8 cellular contexts compared by ENCODE assay signal in the genomic region with DNA sequence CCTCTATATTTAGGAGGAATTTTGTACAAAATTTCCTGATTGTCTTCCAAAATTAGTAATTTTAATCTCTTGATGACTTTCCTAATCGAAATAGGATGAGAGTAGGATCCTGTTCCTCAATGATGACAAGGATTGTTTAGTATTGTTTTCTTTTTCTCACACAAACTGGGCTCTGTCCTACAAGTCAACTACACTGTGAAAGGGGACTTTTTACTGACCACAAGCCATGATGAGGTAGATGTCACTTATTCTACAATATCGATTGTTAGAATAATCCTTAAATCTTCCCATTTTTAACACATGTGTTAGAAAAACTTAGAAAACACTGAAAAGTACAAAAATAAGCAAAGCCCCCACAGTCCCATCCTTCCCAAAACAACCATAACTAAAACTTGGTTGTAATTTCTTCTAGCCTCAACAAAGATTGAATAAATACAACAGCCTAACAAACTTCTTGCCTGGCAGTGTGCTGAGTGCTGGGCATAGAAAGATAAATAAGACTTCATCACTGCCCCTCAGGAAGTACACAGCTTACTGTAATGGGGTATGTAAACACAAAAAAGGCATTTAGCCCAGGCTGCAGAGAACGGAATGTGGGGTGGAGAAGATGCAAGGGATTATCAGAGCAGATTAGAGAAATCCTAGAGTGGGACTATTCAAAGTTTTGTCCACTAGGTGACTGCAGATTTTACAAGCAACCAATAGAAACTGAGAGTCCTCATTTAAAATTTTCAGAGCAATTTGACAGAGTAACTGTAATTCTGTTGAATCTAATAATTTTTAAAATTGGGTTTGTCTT. TPM values are rescaled to one million over a fixed set of nuclear protein-coding genes. Genes with fewer than 3 reads are reported as not detected.
A peak's percentile ranks its signal among the peaks of the same experiment; 100 is the strongest.
DNase-seq lines count a peak whose midpoint lies in the region; ATAC-seq and TF ChIP-seq lines count a peak whose summit lies in the region.

No MANE protein-coding gene starts in this region.

- no peak overlapping the region for H3K4me3 Mint-ChIP-seq in naive thymus-derived CD4-positive, alpha-beta T cell
- no peak overlapping the region for H3K4me3 Mint-ChIP-seq in activated T-helper 1 cell treated with anti-CD3 and anti-CD28 coated beads, Interleukin-12 subunit alpha, Interleukin-12 subunit beta, Interleukin-2, Interleukin-4 antibody, amounts not matched to agents 30 ng/mL and 10 ng/mL and 1 ng/mL, durations not matched to agents 14 hours and 24 hours and 36 hours

- H3K27me3 Mint-ChIP-seq in naive thymus-derived CD4-positive, alpha-beta T cell, result peaks cover 0 to 6% (median 0%) of the 10 kb centered on the region in 5 donors
- peaks cover 5% of the 10 kb centered on the region for H3K27me3 Mint-ChIP-seq in activated T-helper 1 cell treated with anti-CD3 and anti-CD28 coated beads, Interleukin-12 subunit alpha, Interleukin-12 subunit beta, Interleukin-2, Interleukin-4 antibody, amounts not matched to agents 30 ng/mL and 10 ng/mL and 1 ng/mL, durations not matched to agents 14 hours and 24 hours and 36 hours (ENCODE audit: insufficient read depth)

- peak overlapping the region; percentile 44 to 88 (median 72) for H3K27ac ChIP-seq in body of pancreas
- H3K27ac ChIP-seq in naive thymus-derived CD4-positive, alpha-beta T cell (ENCODE audit: low read depth, low read length), result no peak overlapping the region

- CTCF ChIA-PET in naive thymus-derived CD4-positive, alpha-beta T cell (lab: Charles Lee), result no interaction called here

- POLR2A ChIA-PET in naive thymus-derived CD4-positive, alpha-beta T cell (lab: Charles Lee), result no interaction called here

- intact Hi-C loops in body of pancreas (cut with DNase I), result no loop called here
- intact Hi-C loops in naive thymus-derived CD4-positive, alpha-beta T cell (cut with micrococcal nuclease), result loop anchor here (5.0 kb wide), 1 partner anchor 35 kb away; the partner anchor contains the start of gene TSC22D2 (in 2 of the 2)
- intact Hi-C loops in activated T-helper 1 cell treated with anti-CD3 and anti-CD28 coated beads, Interleukin-12 subunit alpha, Interleukin-12 subunit beta, Interleukin-2, Interleukin-4 antibody, amounts not matched to agents 30 ng/mL and 10 ng/mL and 1 ng/mL, durations not matched to agents 14 hours and 24 hours and 36 hours (cut with micrococcal nuclease), result no loop called here

- peaks cover 0 to 7% (median 0%) of the 10 kb centered on the region in 7 donors for H3K4me1 Mint-ChIP-seq in naive thymus-derived CD4-positive, alpha-beta T cell
- H3K4me1 Mint-ChIP-seq in activated T-helper 1 cell treated with anti-CD3 and anti-CD28 coated beads, Interleukin-12 subunit alpha, Interleukin-12 subunit beta, Interleukin-2, Interleukin-4 antibody, amounts not matched to agents 30 ng/mL and 10 ng/mL and 1 ng/mL, durations not matched to agents 14 hours and 24 hours and 36 hours (ENCODE audit: low read depth), result peaks cover 5% of the 10 kb centered on the region

- no peaks in the 10 kb centered on the region for H3K36me3 ChIP-seq in body of pancreas (replicated peaks in 1 of 2; ENCODE audit: insufficient read depth in 1 of 2, low read depth in 2 of 2)
- no peaks in the 10 kb centered on the region for H3K36me3 ChIP-seq in naive thymus-derived CD4-positive, alpha-beta T cell (ENCODE audit: control insufficient read depth in 2 of 3, insufficient read depth in 3 of 3, low read length in 3 of 3)

- DNase-seq in EH (ENCODE audit: low read depth) (peak; percentile 62), body of pancreas (no peak), NCI-H2107 (lab: John Stamatoyannopoulos, UW) (no peak), NCI-H510A treated with DMSO at 0.1 percent for 48 hours (lab: John Stamatoyannopoulos, UW) (no peak)
- no peak for DNase-seq in naive thymus-derived CD4-positive, alpha-beta T cell
- DNase-seq in activated T-helper 1 cell treated with anti-CD3 and anti-CD28 coated beads, Interleukin-12 subunit alpha, Interleukin-12 subunit beta, Interleukin-2, Interleukin-4 antibody, amounts not matched to agents 30 ng/mL and 10 ng/mL and 1 ng/mL, durations not matched to agents 14 hours and 24 hours and 36 hours (ENCODE audit: low spot score), result no peak

- peaks cover 19% of the 10 kb centered on the region for H3K4me1 ChIP-seq in body of pancreas
- no peaks in the 10 kb centered on the region for H3K4me1 ChIP-seq in naive thymus-derived CD4-positive, alpha-beta T cell (ENCODE audit: control insufficient read depth in 2 of 2, insufficient read depth in 2 of 2, low read length in 2 of 2)

- no peak overlapping the region for H3K27ac Mint-ChIP-seq in naive thymus-derived CD4-positive, alpha-beta T cell
- H3K27ac Mint-ChIP-seq in activated T-helper 1 cell treated with anti-CD3 and anti-CD28 coated beads, Interleukin-12 subunit alpha, Interleukin-12 subunit beta, Interleukin-2, Interleukin-4 antibody, amounts not matched to agents 30 ng/mL and 10 ng/mL and 1 ng/mL, durations not matched to agents 14 hours and 24 hours and 36 hours, result no peak overlapping the region

- no peaks in the 10 kb centered on the region for H3K36me3 Mint-ChIP-seq in naive thymus-derived CD4-positive, alpha-beta T cell
- peaks cover 1% of the 10 kb centered on the region for H3K36me3 Mint-ChIP-seq in activated T-helper 1 cell treated with anti-CD3 and anti-CD28 coated beads, Interleukin-12 subunit alpha, Interleukin-12 subunit beta, Interleukin-2, Interleukin-4 antibody, amounts not matched to agents 30 ng/mL and 10 ng/mL and 1 ng/mL, durations not matched to agents 14 hours and 24 hours and 36 hours (ENCODE audit: low read depth)

- H3K4me3 ChIP-seq in body of pancreas, result no peak overlapping the region
- no peak overlapping the region for H3K4me3 ChIP-seq in naive thymus-derived CD4-positive, alpha-beta T cell (ENCODE audit: low read length)

- no peak for TF ChIP-seq POLR2A in body of pancreas (IDR thresholded peaks at IDR 0.05)

- TF ChIP-seq CTCF in body of pancreas (IDR thresholded peaks at IDR 0.05), result peak in 2 of 7 experiments; percentile 13 to 23

- H3K9me3 ChIP-seq in body of pancreas, result no peaks in the 10 kb centered on the region
- H3K9me3 ChIP-seq in naive thymus-derived CD4-positive, alpha-beta T cell (ENCODE audit: control insufficient read depth in 2 of 3, low read length in 3 of 3), result no peaks in the 10 kb centered on the region

- peaks cover 0 to 1% (median 0%) of the 10 kb centered on the region in 11 donors for H3K9me3 Mint-ChIP-seq in naive thymus-derived CD4-positive, alpha-beta T cell
- H3K9me3 Mint-ChIP-seq in activated T-helper 1 cell treated with anti-CD3 and anti-CD28 coated beads, Interleukin-12 subunit alpha, Interleukin-12 subunit beta, Interleukin-2, Interleukin-4 antibody, amounts not matched to agents 30 ng/mL and 10 ng/mL and 1 ng/mL, durations not matched to agents 14 hours and 24 hours and 36 hours, result no peaks in the 10 kb centered on the region

- WGBS in body of pancreas, 2 donors, result 61 to 64% methylated on average over 3 of the region's 3 CpGs

- peak; percentile 63 for ATAC-seq in HG03354 (IDR thresholded peaks at IDR 0.05; ENCODE audit: poor library complexity, severe bottlenecking, unreplicated experiment)
- no peak for ATAC-seq in body of pancreas
- ATAC-seq in naive thymus-derived CD4-positive, alpha-beta T cell, result peak; percentile 48
- ATAC-seq in GM21367 (IDR thresholded peaks at IDR 0.05; ENCODE audit: unreplicated experiment), result no peak

- no peaks in the 10 kb centered on the region for H3K27me3 ChIP-seq in body of pancreas
- no peaks in the 10 kb centered on the region for H3K27me3 ChIP-seq in naive thymus-derived CD4-positive, alpha-beta T cell (ENCODE audit: control insufficient read depth in 2 of 2, insufficient read depth in 2 of 2, low read length in 2 of 2)

RNA-seq across cellular contexts. Expression of gene TSC22D2, which starts 35.6 kb away (rescaled TPM):
- total RNA-seq in body of pancreas, result 10 to 100 TPM in 1 of 2 donors, 1 to 10 TPM in 1; 9.1 to 15.8 TPM
- 10 to 100 TPM; 17.9 to 42.1 (median 27.3) TPM for total RNA-seq in naive thymus-derived CD4-positive, alpha-beta T cell
- polyA plus RNA-seq in naive thymus-derived CD4-positive, alpha-beta T cell, result 10 to 100 TPM in 1 of 2 donors, 1 to 10 TPM in 1; 6.6 to 12.7 TPM
- 21.3 and 22.7 TPM in 2 replicates for total RNA-seq in activated T-helper 1 cell treated with anti-CD3 and anti-CD28 coated beads, Interleukin-12 subunit alpha, Interleukin-12 subunit beta, Interleukin-2, Interleukin-4 antibody, amounts not matched to agents 30 ng/mL and 10 ng/mL and 1 ng/mL, durations not matched to agents 14 hours and 24 hours and 36 hours

Comparison
In these comparisons a context has a peak if more than half of its experiments do, and no peak if none do; other contexts are left out.
1. ATAC-seq: peak in HG03354 (single experiment) and naive thymus-derived CD4-positive, alpha-beta T cell (single experiment); none in body of pancreas (single experiment) and GM21367 (single experiment).
2. intact Hi-C loops: an anchor here in naive thymus-derived CD4-positive, alpha-beta T cell (5.0 kb wide); none called in body of pancreas and activated T-helper 1 cell treated with anti-CD3 and anti-CD28 coated beads, Interleukin-12 subunit alpha, Interleukin-12 subunit beta, Interleukin-2, Interleukin-4 antibody, amounts not matched to agents 30 ng/mL and 10 ng/mL and 1 ng/mL, durations not matched to agents 14 hours and 24 hours and 36 hours.